31 cellular contexts compared by ENCODE assay signal in the genomic region with DNA sequence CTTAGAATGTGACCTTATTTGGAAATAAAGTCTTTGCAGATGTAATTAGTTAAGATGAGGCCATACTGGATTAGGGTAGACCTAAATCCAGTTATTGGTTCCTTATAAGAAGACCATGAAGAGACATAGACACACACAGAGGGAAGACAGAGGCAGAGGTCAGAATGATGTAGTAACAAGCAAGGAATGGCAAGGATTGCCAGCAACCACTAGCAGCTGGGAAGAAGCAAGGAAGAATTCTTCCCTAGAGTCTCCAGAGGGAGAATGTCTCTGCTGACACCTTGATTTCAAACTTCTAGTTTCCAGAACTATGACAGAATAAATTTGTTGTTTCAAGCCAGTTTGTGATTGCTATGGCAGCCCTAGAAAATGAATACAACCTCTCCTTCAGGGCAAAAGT.
A peak's percentile ranks its signal among the peaks of the same experiment; 100 is the strongest.
DNase-seq lines count a peak whose midpoint lies in the region; ATAC-seq and TF ChIP-seq lines count a peak whose summit lies in the region.
"Had no signal": no experiment of that assay in that cellular context is flagged by ENCODE, and none has a peak within 500 bp of the region (broad histone marks: within the 10 kb centered on the region; RNA-seq: fewer than 3 reads in every experiment).

No MANE protein-coding gene starts in this region.

- no peak overlapping the region for H3K27ac ChIP-seq in lower lobe of right lung
- H3K27ac ChIP-seq: ascending aorta, C4-2B, neural progenitor cell, SJCRH30, spleen, thyroid gland, uterus had no signal

- H3K4me1 ChIP-seq in lower lobe of right lung = no peaks in the 10 kb centered on the region
- H3K4me1 ChIP-seq: ascending aorta, neural progenitor cell, SJCRH30, thyroid gland, uterus had no signal

- no peak for ATAC-seq in lower lobe of right lung
- ATAC-seq: activated T-cell treated with anti-CD3 and anti-CD28 coated beads, Interleukin-2, amount 50 U/mL, for 4 hours; GM23338; left lobe of liver; right cardiac atrium; T-cell had no signal

- H3K36me3 ChIP-seq in MG63 = no peaks in the 10 kb centered on the region
- no peaks in the 10 kb centered on the region for H3K36me3 ChIP-seq in lower lobe of right lung
- H3K36me3 ChIP-seq: ascending aorta, neural progenitor cell, SJCRH30, spleen, thyroid gland, uterus had no signal

- no peaks in the 10 kb centered on the region for H3K9me3 ChIP-seq in MG63
- H3K9me3 ChIP-seq in lower lobe of right lung = no peaks in the 10 kb centered on the region
- H3K9me3 ChIP-seq: ascending aorta, SJCRH30, spleen, thyroid gland, uterus had no signal

- intact Hi-C loops in lower lobe of right lung (cut with DNase I) = no loop called here

- H3K27me3 ChIP-seq in MG63 (no peaks in the 10 kb centered on the region), lower lobe of right lung (ENCODE audit: low read depth) (peaks cover 6% of the 10 kb centered on the region)
- H3K27me3 ChIP-seq: ascending aorta, neural progenitor cell, SJCRH30, thyroid gland, uterus had no signal

- H3K4me3 ChIP-seq in MG63 = no peak overlapping the region
- H3K4me3 ChIP-seq in lower lobe of right lung = no peak overlapping the region
- H3K4me3 ChIP-seq: ascending aorta, GM23338, neural progenitor cell, SJCRH30, spleen, thyroid gland, uterus had no signal

- TF ChIP-seq CTCF in lower lobe of right lung (IDR thresholded peaks at IDR 0.05) = no peak

- DNase-seq in GM03348 (ENCODE audit: low spot score) (peak; percentile 63), MG63 (peak; percentile 19), fibroblast of gingiva (ENCODE audit: low read depth) (peak; percentile 38), stromal cell of bone marrow (ENCODE audit: low read depth) (peak; percentile 32), lower lobe of right lung (no peak), kidney tubule cell (ENCODE audit: low spot score) (no peak), SW480 (ENCODE audit: low spot score) (no peak)
- DNase-seq: activated B cell treated with CpG ODN at 0.5 μM for 24 hours; activated gamma-delta T cell; activated naive CD8-positive, alpha-beta T cell treated with anti-CD3 and anti-CD28 coated beads for 36 hours; activated T-cell treated with anti-CD3 and anti-CD28 coated beads, Interleukin-2, amount 50 U/mL, for 4 hours; COR-L47; DMS53; endodermal cell; mesendoderm; NCI-H1092 treated with DMSO at 0.1 percent for 48 hours; NCI-H187; NCI-H2171; NCI-H510A; right cardiac atrium; SJCRH30; spleen; stimulated activated CD4-positive, alpha-beta T cell treated with anti-CD3 and anti-CD28 coated beads, Interleukin-2, amount 100 ng/mL, for 24 hours; T-cell; thyroid gland; uterus had no signal

Comparison
In these comparisons a context has a peak if more than half of its experiments do, and no peak if none do; other contexts are left out.
1. DNase-seq: peak in GM03348 (single experiment), MG63 (single experiment), fibroblast of gingiva (single experiment) and stromal cell of bone marrow (single experiment); none in lower lobe of right lung (single experiment), kidney tubule cell (single experiment) and SW480 (single experiment).